In the genomic region with DNA sequence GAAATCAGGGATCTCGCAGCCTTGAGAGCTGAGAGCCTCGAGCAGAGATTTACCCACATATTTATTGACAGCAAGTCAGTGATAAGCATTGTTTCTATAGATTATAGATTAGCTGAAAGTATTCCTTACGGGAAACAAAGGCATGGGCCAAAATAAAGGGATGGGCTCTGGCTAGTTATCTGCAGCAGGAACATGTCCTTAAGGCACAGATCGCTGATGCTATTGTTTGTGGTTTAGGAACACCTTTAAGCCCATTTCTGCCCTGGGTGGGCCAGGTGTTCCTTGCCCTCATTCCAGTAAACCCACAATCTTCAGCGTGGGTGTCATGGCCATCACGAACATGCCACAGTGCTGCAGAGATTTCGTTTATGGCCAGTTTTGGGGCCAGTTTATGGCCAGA, we compare ENCODE assay signal across 4 cellular contexts. TPM values are rescaled to one million over a fixed set of nuclear protein-coding genes. Genes with fewer than 3 reads are reported as not detected.
"Had no signal": no experiment of that assay in that cellular context is flagged by ENCODE, and none has a peak within 500 bp of the region (broad histone marks: within the 10 kb centered on the region; RNA-seq: fewer than 3 reads in every experiment).

No MANE protein-coding gene starts in this region.

RNA-seq across cellular contexts. Expression of a gene that starts 56.1 kb away (rescaled TPM):
- total RNA-seq: HT-29, HT1080, IMR-90 had no signal
- polyA plus RNA-seq: IgD-negative memory B cell, IMR-90 had no signal

RNA-seq across cellular contexts. Expression of a gene that starts 58.3 kb away (rescaled TPM):
- total RNA-seq: HT-29, HT1080, IMR-90 had no signal
- polyA plus RNA-seq: IgD-negative memory B cell, IMR-90 had no signal
